17 cellular contexts compared by ENCODE assay signal in genomic region chr16:30662449-30662848, GRCh38. TPM values are rescaled to one million over a fixed set of nuclear protein-coding genes. Genes with fewer than 3 reads are reported as not detected.
DNase-seq lines count a peak whose midpoint lies in the region; ATAC-seq and TF ChIP-seq lines count a peak whose summit lies in the region.
"Had no signal": no experiment of that assay in that cellular context is flagged by ENCODE, and none has a peak within 500 bp of the region (broad histone marks: within the 10 kb centered on the region; RNA-seq: fewer than 3 reads in every experiment).

No MANE protein-coding gene starts in this region.

- no peak for DNase-seq in activated CD8-positive, alpha-beta memory T cell treated with anti-CD3 and anti-CD28 coated beads, Interleukin-2, amount 10 ng/mL, durations not matched to agents 7 days and 5 days
- no peak for DNase-seq in activated CD8-positive, alpha-beta memory T cell treated with anti-CD3 and anti-CD28 coated beads, Interleukin-2, amount 50 U/mL, for 48 hours
- DNase-seq in RWPE1 (ENCODE audit: low spot score) = no peak
- DNase-seq in ovary = peak in 3 of 5 donors; percentile 41 to 45 (median 44)
- DNase-seq in SKM-1 (lab: John Stamatoyannopoulos, UW; ENCODE audit: unreplicated experiment) = no peak
- no peak for DNase-seq in thyroid gland
- DNase-seq: ACHN; activated B cell treated with CpG ODN at 0.5 μM for 24 hours; aorta; foreskin melanocyte; GDM1; NCI-H226; stimulated activated CD4-positive, alpha-beta T cell treated with anti-CD3 and anti-CD28 coated beads, Interleukin-12 subunit alpha, Interleukin-12 subunit beta, amount 100 ng/mL, for 4 hours; stomach; T-cell had no signal

- H3K27ac ChIP-seq in RWPE1 (peak overlapping the region; percentile 18), ovary (no peak overlapping the region), thyroid gland (no peak overlapping the region)
- H3K27ac ChIP-seq: stomach had no signal

- TF ChIP-seq POLR2A in ovary (IDR thresholded peaks at IDR 0.05) = no peak
- TF ChIP-seq POLR2A in thyroid gland (IDR thresholded peaks at IDR 0.05) = no peak

- no peaks in the 10 kb centered on the region for H3K9me3 Mint-ChIP-seq in activated CD8-positive, alpha-beta memory T cell treated with anti-CD3 and anti-CD28 coated beads, Interleukin-2, amount 10 ng/mL, durations not matched to agents 7 days and 5 days (ENCODE audit: low read depth)
- no peaks in the 10 kb centered on the region for H3K9me3 Mint-ChIP-seq in dendritic cell treated with granulocyte-macrophage colony-stimulating factor and Interleukin-4, amounts not matched to agents 40 ng/mL and 50 ng/mL, for 4 days
- H3K9me3 Mint-ChIP-seq: activated B cell treated with CpG ODN at 0.5 μM for 24 hours, T-cell had no signal

- H3K36me3 Mint-ChIP-seq in activated CD8-positive, alpha-beta memory T cell treated with anti-CD3 and anti-CD28 coated beads, Interleukin-2, amount 10 ng/mL, durations not matched to agents 7 days and 5 days = peaks cover 45% of the 10 kb centered on the region
- peaks cover 91% of the 10 kb centered on the region for H3K36me3 Mint-ChIP-seq in dendritic cell treated with granulocyte-macrophage colony-stimulating factor and Interleukin-4, amounts not matched to agents 40 ng/mL and 50 ng/mL, for 4 days (ENCODE audit: low read depth)

- H3K4me1 Mint-ChIP-seq in activated CD8-positive, alpha-beta memory T cell treated with anti-CD3 and anti-CD28 coated beads, Interleukin-2, amount 10 ng/mL, durations not matched to agents 7 days and 5 days = peaks cover 39% of the 10 kb centered on the region
- peaks cover 58% of the 10 kb centered on the region for H3K4me1 Mint-ChIP-seq in dendritic cell treated with granulocyte-macrophage colony-stimulating factor and Interleukin-4, amounts not matched to agents 40 ng/mL and 50 ng/mL, for 4 days (ENCODE audit: low read depth)

- no peaks in the 10 kb centered on the region for H3K27me3 Mint-ChIP-seq in activated CD8-positive, alpha-beta memory T cell treated with anti-CD3 and anti-CD28 coated beads, Interleukin-2, amount 10 ng/mL, durations not matched to agents 7 days and 5 days
- no peaks in the 10 kb centered on the region for H3K27me3 Mint-ChIP-seq in dendritic cell treated with granulocyte-macrophage colony-stimulating factor and Interleukin-4, amounts not matched to agents 40 ng/mL and 50 ng/mL, for 4 days
- H3K27me3 Mint-ChIP-seq: activated B cell treated with CpG ODN at 0.5 μM for 24 hours, T-cell had no signal

- CTCF ChIA-PET in activated CD8-positive, alpha-beta memory T cell treated with anti-CD3 and anti-CD28 coated beads, Interleukin-2, amount 10 ng/mL, durations not matched to agents 7 days and 5 days (lab: Charles Lee) = interaction anchor here (1.0 to 4.8 kb wide), 2 partner anchors 31 to 47 kb away, joined by 3 to 69 read pairs; no protein-coding TSS in a partner anchor
- CTCF ChIA-PET in RWPE1 (lab: Yijun Ruan, JAX) = interaction anchor here (1.1 kb wide), 1 partner anchor 31 kb away, joined by 3 read pairs; no protein-coding TSS in a partner anchor

- no peaks in the 10 kb centered on the region for H3K27me3 ChIP-seq in ovary
- no peaks in the 10 kb centered on the region for H3K27me3 ChIP-seq in thyroid gland
- H3K27me3 ChIP-seq: stomach had no signal

- POLR2A ChIA-PET in RWPE1 (lab: Yijun Ruan, JAX; ENCODE audit: low non-redundant PET) = no interaction called here

- peak overlapping the region; percentile 83 for H3K4me3 Mint-ChIP-seq in activated CD8-positive, alpha-beta memory T cell treated with anti-CD3 and anti-CD28 coated beads, Interleukin-2, amount 10 ng/mL, durations not matched to agents 7 days and 5 days
- H3K4me3 Mint-ChIP-seq in dendritic cell treated with granulocyte-macrophage colony-stimulating factor and Interleukin-4, amounts not matched to agents 40 ng/mL and 50 ng/mL, for 4 days = no peak overlapping the region

- no peak overlapping the region for H3K4me3 ChIP-seq in ovary
- no peak overlapping the region for H3K4me3 ChIP-seq in thyroid gland (replicated peaks in 1 of 3)

- peak overlapping the region; percentile 75 for H3K27ac Mint-ChIP-seq in activated CD8-positive, alpha-beta memory T cell treated with anti-CD3 and anti-CD28 coated beads, Interleukin-2, amount 10 ng/mL, durations not matched to agents 7 days and 5 days
- H3K27ac Mint-ChIP-seq in dendritic cell treated with granulocyte-macrophage colony-stimulating factor and Interleukin-4, amounts not matched to agents 40 ng/mL and 50 ng/mL, for 4 days = peak overlapping the region; percentile 42

- TF ChIP-seq CTCF in RWPE1 (conservative IDR thresholded peaks at IDR 0.05; ENCODE audit: low read depth) (no peak), ovary (IDR thresholded peaks at IDR 0.05) (no peak), thyroid gland (IDR thresholded peaks at IDR 0.05) (no peak)

- intact Hi-C loops in dendritic cell treated with granulocyte-macrophage colony-stimulating factor and Interleukin-4, amounts not matched to agents 40 ng/mL and 50 ng/mL, for 4 days (cut with micrococcal nuclease) = no loop called here
- intact Hi-C loops in ovary (cut with DNase I) (loop anchor here in 1 of 4 donors (5.0 kb wide), 1 partner anchor 35 kb away; the partner anchor contains the start of gene SRCAP), thyroid gland (cut with DNase I) (loop anchor here (5.0 kb wide), 2 partner anchors 35 to 240 kb away; partner anchors contain the start of gene SRCAP)

- H3K4me1 ChIP-seq in ovary (ENCODE audit: insufficient read depth) = peaks cover 11% of the 10 kb centered on the region
- peaks cover 20 to 25% of the 10 kb centered on the region in 2 donors for H3K4me1 ChIP-seq in thyroid gland

- H3K36me3 ChIP-seq in ovary (no peaks in the 10 kb centered on the region), thyroid gland (peaks cover 56 to 65% of the 10 kb centered on the region in 2 donors)

- H3K9me3 ChIP-seq in ovary (no peaks in the 10 kb centered on the region), thyroid gland (no peaks in the 10 kb centered on the region)
- H3K9me3 ChIP-seq: stomach had no signal

- 69 to 76% (median 72%) methylated on average over 17 of the region's 17 CpGs for WGBS in ovary, 3 donors
- WGBS in thyroid gland, 2 donors = 85 to 86% methylated on average over 8 to 17 of the region's 17 CpGs

- no peak for ATAC-seq in activated CD8-positive, alpha-beta memory T cell treated with anti-CD3 and anti-CD28 coated beads, Interleukin-2, amount 10 ng/mL, durations not matched to agents 7 days and 5 days
- no peak for ATAC-seq in GM21526 (IDR thresholded peaks at IDR 0.05; ENCODE audit: low FRiP score, unreplicated experiment)
- ATAC-seq: T-cell had no signal

- TF ChIP-seq EP300 in ovary (IDR thresholded peaks at IDR 0.05) = no peak

RNA-seq across cellular contexts. Expression of gene FBRS, which starts 4.2 kb away (rescaled TPM):
- 100 to 1,000 TPM; 102 to 142 TPM for total RNA-seq in activated CD8-positive, alpha-beta memory T cell treated with anti-CD3 and anti-CD28 coated beads, Interleukin-2, amount 10 ng/mL, durations not matched to agents 7 days and 5 days
- 10 to 100 TPM; 22.5 to 75.6 (median 63.0) TPM for total RNA-seq in ovary
- 10 to 100 TPM; 15.6 to 45.6 TPM for polyA plus RNA-seq in ovary
- 10 to 100 TPM; 35.6 to 56.8 (median 42.1) TPM for total RNA-seq in thyroid gland

RNA-seq across cellular contexts. Expression of gene PRR14, which starts 11.7 kb away (rescaled TPM):
- total RNA-seq in activated CD8-positive, alpha-beta memory T cell treated with anti-CD3 and anti-CD28 coated beads, Interleukin-2, amount 10 ng/mL, durations not matched to agents 7 days and 5 days = 100 to 1,000 TPM; 111 to 116 TPM
- total RNA-seq in ovary (10 to 100 TPM; 20.6 to 76.2 (median 50.3) TPM), thyroid gland (10 to 100 TPM; 26.5 to 44.7 (median 34.7) TPM)
- 10 to 100 TPM; 37.1 to 52.4 TPM for polyA plus RNA-seq in ovary

RNA-seq across cellular contexts. Expression of gene SRCAP, which starts 36.5 kb away (rescaled TPM):
- total RNA-seq in activated CD8-positive, alpha-beta memory T cell treated with anti-CD3 and anti-CD28 coated beads, Interleukin-2, amount 10 ng/mL, durations not matched to agents 7 days and 5 days = 10 to 100 TPM; 86.3 to 93.3 TPM
- total RNA-seq in ovary (10 to 100 TPM; 11.4 to 73.1 (median 55.1) TPM), thyroid gland (10 to 100 TPM; 32.9 to 57.7 (median 50.7) TPM)
- 10 to 100 TPM; 13.5 to 20.9 TPM for polyA plus RNA-seq in ovary

RNA-seq across cellular contexts. Expression of gene ZNF689, which starts 52.3 kb away (rescaled TPM):
- total RNA-seq in activated CD8-positive, alpha-beta memory T cell treated with anti-CD3 and anti-CD28 coated beads, Interleukin-2, amount 10 ng/mL, durations not matched to agents 7 days and 5 days = 10 to 100 TPM; 12.2 to 15.3 TPM
- total RNA-seq in ovary = 10 to 100 TPM in 5 of 7 donors, 1 to 10 TPM in 2; 6.2 to 13.2 (median 11.6) TPM
- polyA plus RNA-seq in ovary = 1 to 10 TPM; 6.9 to 8.8 TPM
- 10 to 100 TPM in 3 of 4 donors, 1 to 10 TPM in 1; 9.7 to 14.7 (median 11.8) TPM for total RNA-seq in thyroid gland

Comparison
In these comparisons a context has a peak if more than half of its experiments do, and no peak if none do; other contexts are left out.
1. DNase-seq: peak in ovary (3 of 5); none in activated CD8-positive, alpha-beta memory T cell treated with anti-CD3 and anti-CD28 coated beads, Interleukin-2, amount 10 ng/mL, durations not matched to agents 7 days and 5 days (single experiment), activated CD8-positive, alpha-beta memory T cell treated with anti-CD3 and anti-CD28 coated beads, Interleukin-2, amount 50 U/mL, for 48 hours (single experiment), RWPE1 (single experiment), SKM-1 (single experiment) and thyroid gland (0 of 2).